10 cellular contexts compared by ENCODE assay signal in genomic region chr10:58023341-58024073, GRCh38.
A peak's percentile ranks its signal among the peaks of the same experiment; 100 is the strongest.
DNase-seq lines count a peak whose midpoint lies in the region; ATAC-seq and TF ChIP-seq lines count a peak whose summit lies in the region.
"Had no signal": no experiment of that assay in that cellular context is flagged by ENCODE, and none has a peak within 500 bp of the region (broad histone marks: within the 10 kb centered on the region; RNA-seq: fewer than 3 reads in every experiment).

No MANE protein-coding gene starts in this region.

- no peak for TF ChIP-seq EP300 in upper lobe of left lung (IDR thresholded peaks at IDR 0.05)

- POLR2A ChIA-PET in activated CD4-positive, alpha-beta memory T cell treated with anti-CD3 and anti-CD28 coated beads, Interleukin-2, amount 10 ng/mL, durations not matched to agents 7 days and 5 days (lab: Charles Lee) = no interaction called here

- CTCF ChIA-PET in activated CD4-positive, alpha-beta memory T cell treated with anti-CD3 and anti-CD28 coated beads, Interleukin-2, amount 10 ng/mL, durations not matched to agents 7 days and 5 days (lab: Charles Lee) = no interaction called here

- H3K27me3 Mint-ChIP-seq in activated CD4-positive, alpha-beta memory T cell treated with anti-CD3 and anti-CD28 coated beads, Interleukin-2, amount 10 ng/mL, durations not matched to agents 7 days and 5 days = no peaks in the 10 kb centered on the region
- H3K27me3 Mint-ChIP-seq: central memory CD8-positive, alpha-beta T cell had no signal

- H3K27ac Mint-ChIP-seq in activated CD4-positive, alpha-beta memory T cell treated with anti-CD3 and anti-CD28 coated beads, Interleukin-2, amount 10 ng/mL, durations not matched to agents 7 days and 5 days = no peak overlapping the region

- DNase-seq in M059J (ENCODE audit: low read depth) (peak; percentile 92), epithelial cell of proximal tubule (ENCODE audit: low read depth) (peak; percentile 96), sciatic nerve (ENCODE audit: low spot score) (no peak), iPS-NIHi7 (ENCODE audit: extremely low spot score) (no peak), lower leg skin (ENCODE audit: low spot score in 2 of 2) (no peak), upper lobe of left lung (no peak)
- no peak for DNase-seq in activated CD4-positive, alpha-beta memory T cell treated with anti-CD3 and anti-CD28 coated beads, Interleukin-2, amount 10 ng/mL, durations not matched to agents 7 days and 5 days
- DNase-seq: NCI-H524 had no signal

- TF ChIP-seq CTCF in epithelial cell of proximal tubule (conservative IDR thresholded peaks at IDR 0.05; ENCODE audit: low read depth, low read length) (no peak), lower leg skin (IDR thresholded peaks at IDR 0.05) (no peak), upper lobe of left lung (IDR thresholded peaks at IDR 0.05) (no peak)

- H3K27me3 ChIP-seq in upper lobe of left lung = no peaks in the 10 kb centered on the region

- WGBS in lower leg skin, 2 donors = 0 to 9% methylated on average over 2 of the region's 2 CpGs
- WGBS in upper lobe of left lung, 2 donors = 0 to 9% methylated on average over 2 of the region's 2 CpGs

- no peak overlapping the region for H3K4me3 ChIP-seq in epithelial cell of proximal tubule (ENCODE audit: low read depth, low read length)
- H3K4me3 ChIP-seq in lower leg skin (ENCODE audit: low read depth, poor library complexity, severe bottlenecking) = no peak overlapping the region
- no peak overlapping the region for H3K4me3 ChIP-seq in upper lobe of left lung

- no peaks in the 10 kb centered on the region for H3K36me3 Mint-ChIP-seq in activated CD4-positive, alpha-beta memory T cell treated with anti-CD3 and anti-CD28 coated beads, Interleukin-2, amount 10 ng/mL, durations not matched to agents 7 days and 5 days (ENCODE audit: low read depth)

- ATAC-seq in GM19395 (IDR thresholded peaks at IDR 0.05; ENCODE audit: unreplicated experiment) (peak; percentile 61), sciatic nerve (peak; percentile 67), upper lobe of left lung (ENCODE audit: low FRiP score in 2 of 2) (no peak)

- TF ChIP-seq POLR2A in lower leg skin (IDR thresholded peaks at IDR 0.05) (no peak), upper lobe of left lung (IDR thresholded peaks at IDR 0.05) (no peak)

- no peaks in the 10 kb centered on the region for H3K4me1 ChIP-seq in upper lobe of left lung

- no peaks in the 10 kb centered on the region for H3K9me3 ChIP-seq in upper lobe of left lung

- no peak overlapping the region for H3K4me3 Mint-ChIP-seq in activated CD4-positive, alpha-beta memory T cell treated with anti-CD3 and anti-CD28 coated beads, Interleukin-2, amount 10 ng/mL, durations not matched to agents 7 days and 5 days
- H3K4me3 Mint-ChIP-seq: central memory CD8-positive, alpha-beta T cell had no signal

- H3K9me3 Mint-ChIP-seq in activated CD4-positive, alpha-beta memory T cell treated with anti-CD3 and anti-CD28 coated beads, Interleukin-2, amount 10 ng/mL, durations not matched to agents 7 days and 5 days = peaks cover 5% of the 10 kb centered on the region
- H3K9me3 Mint-ChIP-seq: central memory CD8-positive, alpha-beta T cell had no signal

- H3K36me3 ChIP-seq in upper lobe of left lung = no peaks in the 10 kb centered on the region

- no peak overlapping the region for H3K27ac ChIP-seq in upper lobe of left lung

- peaks cover 4% of the 10 kb centered on the region for H3K4me1 Mint-ChIP-seq in activated CD4-positive, alpha-beta memory T cell treated with anti-CD3 and anti-CD28 coated beads, Interleukin-2, amount 10 ng/mL, durations not matched to agents 7 days and 5 days
- H3K4me1 Mint-ChIP-seq: central memory CD8-positive, alpha-beta T cell had no signal

- intact Hi-C loops in sciatic nerve (cut with DNase I) (no loop called here), lower leg skin (cut with DNase I; ENCODE audit: low total_unique reads) (no loop called here)

Comparison
In these comparisons a context has a peak if more than half of its experiments do, and no peak if none do; other contexts are left out.
1. ATAC-seq: peak in GM19395 (single experiment) and sciatic nerve (single experiment); none in upper lobe of left lung (0 of 2).
2. DNase-seq: peak in M059J (single experiment) and epithelial cell of proximal tubule (single experiment); none in sciatic nerve (single experiment), iPS-NIHi7 (single experiment), activated CD4-positive, alpha-beta memory T cell treated with anti-CD3 and anti-CD28 coated beads, Interleukin-2, amount 10 ng/mL, durations not matched to agents 7 days and 5 days (single experiment), lower leg skin (0 of 2) and upper lobe of left lung (0 of 2).